ENCODE assay signal across 16 cellular contexts in the genomic region with DNA sequence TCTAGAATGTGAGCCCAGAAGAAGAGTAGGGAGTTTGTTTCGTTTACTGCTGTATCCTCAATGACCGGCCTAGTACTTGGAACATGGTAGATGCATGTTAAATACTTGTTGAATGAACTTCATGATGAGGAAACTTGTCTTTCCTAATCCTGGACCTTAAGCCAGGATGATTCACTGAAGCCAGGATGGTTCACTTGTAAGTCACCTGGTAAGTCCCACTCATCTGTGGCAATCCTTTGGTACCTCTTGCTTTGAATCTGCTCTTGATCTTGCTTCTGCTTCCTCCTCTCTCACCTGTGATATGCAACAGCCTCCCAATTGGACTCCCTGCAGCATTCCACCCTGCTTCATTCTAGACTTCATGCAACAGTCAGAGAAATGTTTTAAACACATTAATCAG. TPM values are rescaled to one million over a fixed set of nuclear protein-coding genes. Genes with fewer than 3 reads are reported as not detected.
DNase-seq lines count a peak whose midpoint lies in the region; ATAC-seq and TF ChIP-seq lines count a peak whose summit lies in the region.
"Had no signal": no experiment of that assay in that cellular context is flagged by ENCODE, and none has a peak within 500 bp of the region (broad histone marks: within the 10 kb centered on the region; RNA-seq: fewer than 3 reads in every experiment).

No MANE protein-coding gene starts in this region.

- no peak for ATAC-seq in activated CD4-positive, alpha-beta T cell treated with anti-CD3 and anti-CD28 coated beads for 36 hours
- no peak for ATAC-seq in HG03521 (IDR thresholded peaks at IDR 0.05; ENCODE audit: unreplicated experiment)

- H2AFZ ChIP-seq in smooth muscle cell (ENCODE audit: low read depth): no peak overlapping the region

- in situ Hi-C loops in transverse colon (cut with MboI; ENCODE audit: low pct_ligation_motif_present in 1 of 4, low pct_unique_long_range_greater_than_20kb in 1 of 4, low sequenced_read_pairs in 3 of 4): loop anchor here in 1 of 4 donors (25.0 kb wide), 1 partner anchor 874 kb away; no protein-coding TSS in a partner anchor

- H3K4me3 ChIP-seq in smooth muscle cell: no peak overlapping the region
- H3K4me3 ChIP-seq in lower leg skin (ENCODE audit: low read depth, poor library complexity, severe bottlenecking): no peak overlapping the region
- no peak overlapping the region for H3K4me3 ChIP-seq in transverse colon

- no peak overlapping the region for H3K27ac Mint-ChIP-seq in activated CD4-positive, alpha-beta T cell treated with anti-CD3 and anti-CD28 coated beads, Interleukin-2, amount 10 ng/mL, durations not matched to agents 24 days and 14 days
- H3K27ac Mint-ChIP-seq in activated CD4-positive, alpha-beta T cell treated with anti-CD3 and anti-CD28 coated beads for 36 hours: no peak overlapping the region

- H3K27ac ChIP-seq in smooth muscle cell (ENCODE audit: low read depth): peak overlapping the region; percentile 86
- no peak overlapping the region for H3K27ac ChIP-seq in transverse colon

- H3K36me3 Mint-ChIP-seq in activated CD4-positive, alpha-beta T cell treated with anti-CD3 and anti-CD28 coated beads, Interleukin-2, amount 10 ng/mL, durations not matched to agents 24 days and 14 days (ENCODE audit: low read depth): peaks cover 5% of the 10 kb centered on the region
- no peaks in the 10 kb centered on the region for H3K36me3 Mint-ChIP-seq in activated CD4-positive, alpha-beta T cell treated with anti-CD3 and anti-CD28 coated beads for 36 hours (ENCODE audit: low read depth)

- POLR2A ChIA-PET in activated CD4-positive, alpha-beta T cell treated with anti-CD3 and anti-CD28 coated beads for 36 hours (lab: Charles Lee): no interaction called here

- H3K27me3 ChIP-seq in smooth muscle cell (ENCODE audit: low read depth): no peaks in the 10 kb centered on the region
- no peaks in the 10 kb centered on the region for H3K27me3 ChIP-seq in transverse colon

- CTCF ChIA-PET in activated CD4-positive, alpha-beta T cell treated with anti-CD3 and anti-CD28 coated beads for 36 hours (lab: Charles Lee): interaction anchor here (1.0 to 2.8 kb wide), 2 partner anchors 8 to 489 kb away, joined by 5 to 17 read pairs; no protein-coding TSS in a partner anchor

- H3K9me3 ChIP-seq in smooth muscle cell (replicated peaks; ENCODE audit: low read depth): no peaks in the 10 kb centered on the region
- H3K9me3 ChIP-seq in transverse colon: no peaks in the 10 kb centered on the region

- no peaks in the 10 kb centered on the region for H3K36me3 ChIP-seq in smooth muscle cell (ENCODE audit: low read depth)
- H3K36me3 ChIP-seq in transverse colon: no peaks in the 10 kb centered on the region

- peaks cover 9% of the 10 kb centered on the region for H3F3A ChIP-seq in smooth muscle cell (ENCODE audit: low read depth)

- H3K27me3 Mint-ChIP-seq in activated CD4-positive, alpha-beta T cell treated with anti-CD3 and anti-CD28 coated beads, Interleukin-2, amount 10 ng/mL, durations not matched to agents 24 days and 14 days: no peaks in the 10 kb centered on the region
- H3K27me3 Mint-ChIP-seq in activated CD4-positive, alpha-beta T cell treated with anti-CD3 and anti-CD28 coated beads for 36 hours: peaks cover 2% of the 10 kb centered on the region

- intact Hi-C loops in activated CD4-positive, alpha-beta T cell treated with anti-CD3 and anti-CD28 coated beads, Interleukin-2, amount 10 ng/mL, durations not matched to agents 24 days and 14 days (cut with micrococcal nuclease): no loop called here
- intact Hi-C loops in activated CD4-positive, alpha-beta T cell treated with anti-CD3 and anti-CD28 coated beads for 36 hours (cut with DNase I, micrococcal nuclease): no loop called here
- intact Hi-C loops in lower leg skin (cut with DNase I; ENCODE audit: low total_unique reads) (no loop called here), transverse colon (cut with DNase I; ENCODE audit: low total_unique reads) (no loop called here)

- no peaks in the 10 kb centered on the region for H3K79me2 ChIP-seq in smooth muscle cell (ENCODE audit: low read depth)

- peak overlapping the region; percentile 65 for H3K4me2 ChIP-seq in smooth muscle cell

- H3K4me3 Mint-ChIP-seq in activated CD4-positive, alpha-beta T cell treated with anti-CD3 and anti-CD28 coated beads, Interleukin-2, amount 10 ng/mL, durations not matched to agents 24 days and 14 days: no peak overlapping the region
- H3K4me3 Mint-ChIP-seq in activated CD4-positive, alpha-beta T cell treated with anti-CD3 and anti-CD28 coated beads for 36 hours: no peak overlapping the region

- no peaks in the 10 kb centered on the region for H3K4me1 ChIP-seq in smooth muscle cell (ENCODE audit: low read depth)
- H3K4me1 ChIP-seq in transverse colon: peaks cover 0 to 15% (median 0%) of the 10 kb centered on the region in 4 donors

- TF ChIP-seq EP300 in transverse colon (IDR thresholded peaks at IDR 0.05; ENCODE audit: low read depth): no peak

- peaks cover 12% of the 10 kb centered on the region for H3K4me1 Mint-ChIP-seq in activated CD4-positive, alpha-beta T cell treated with anti-CD3 and anti-CD28 coated beads, Interleukin-2, amount 10 ng/mL, durations not matched to agents 24 days and 14 days
- no peaks in the 10 kb centered on the region for H3K4me1 Mint-ChIP-seq in activated CD4-positive, alpha-beta T cell treated with anti-CD3 and anti-CD28 coated beads for 36 hours

- peak overlapping the region; percentile 64 for H3K9ac ChIP-seq in smooth muscle cell (ENCODE audit: low read depth)

- 66% methylated on average over 2 of the region's 2 CpGs for WGBS in smooth muscle cell (ENCODE audit: low lambda C conversion rate)
- WGBS in lower leg skin, 2 donors: 78 to 81% methylated on average over 2 of the region's 2 CpGs
- WGBS in transverse colon (ENCODE audit: low coverage in 1 of 2), 2 donors: 100% methylated on average over 2 of the region's 2 CpGs

- peak; percentile 49 for DNase-seq in activated CD4-positive, alpha-beta T cell treated with anti-CD3 and anti-CD28 coated beads, Interleukin-2, amount 10 ng/mL, durations not matched to agents 24 days and 14 days
- DNase-seq in activated CD4-positive, alpha-beta T cell treated with anti-CD3 and anti-CD28 coated beads for 36 hours: no peak
- DNase-seq in amniotic epithelial cell (ENCODE audit: low read depth): peak; percentile 99
- DNase-seq in fibroblast of the conjunctiva (ENCODE audit: low read depth): peak; percentile 46
- no peak for DNase-seq in smooth muscle cell (lab: John Stamatoyannopoulos, UW; ENCODE audit: unreplicated experiment)
- DNase-seq in lower leg skin (ENCODE audit: low spot score in 2 of 2): no peak
- DNase-seq in transverse colon: no peak
- DNase-seq: 8988T; activated CD4-positive, CD25-positive, alpha-beta regulatory T cell treated with anti-CD3 and anti-CD28 coated beads, Interleukin-2, amount 50 U/mL, for 72 hours; activated CD8-positive, alpha-beta memory T cell treated with anti-CD3 and anti-CD28 coated beads, Interleukin-2, amount 50 U/mL, for 48 hours; activated naive CD4-positive, alpha-beta T cell; GDM1; NCI-H2081 treated with DMSO at 0.1 percent for 48 hours; NCI-H748 treated with DMSO at 0.1 percent for 48 hours; stimulated activated CD4-positive, alpha-beta T cell treated with anti-CD3 and anti-CD28 coated beads, Interleukin-15, amount 100 ng/mL, for 24 hours had no signal

- H4K20me1 ChIP-seq in smooth muscle cell (ENCODE audit: low read depth): no peaks in the 10 kb centered on the region

- TF ChIP-seq CTCF in smooth muscle cell (IDR thresholded peaks at IDR 0.05; ENCODE audit: borderline replicate concordance, insufficient read depth, poor library complexity, severe bottlenecking) (no peak), lower leg skin (IDR thresholded peaks at IDR 0.05) (no peak), transverse colon (IDR thresholded peaks at IDR 0.05) (no peak)

- H3K9me3 Mint-ChIP-seq in activated CD4-positive, alpha-beta T cell treated with anti-CD3 and anti-CD28 coated beads, Interleukin-2, amount 10 ng/mL, durations not matched to agents 24 days and 14 days: no peaks in the 10 kb centered on the region
- H3K9me3 Mint-ChIP-seq in activated CD4-positive, alpha-beta T cell treated with anti-CD3 and anti-CD28 coated beads for 36 hours (ENCODE audit: low read depth): no peaks in the 10 kb centered on the region

- TF ChIP-seq POLR2A in lower leg skin (IDR thresholded peaks at IDR 0.05) (no peak), transverse colon (IDR thresholded peaks at IDR 0.05) (no peak)

RNA-seq across cellular contexts. Expression of a gene that starts 43.6 kb away (rescaled TPM):
- total RNA-seq in activated CD4-positive, alpha-beta T cell treated with anti-CD3 and anti-CD28 coated beads, Interleukin-2, amount 10 ng/mL, durations not matched to agents 24 days and 14 days: 2.0 and 2.1 TPM in 2 replicates
- under 1 TPM; 0.51 to 0.64 TPM for total RNA-seq in activated CD4-positive, alpha-beta T cell treated with anti-CD3 and anti-CD28 coated beads for 36 hours
- 0.54 and 0.58 TPM in 2 replicates for total RNA-seq in smooth muscle cell
- polyA plus RNA-seq in smooth muscle cell: 0.27 and 2.0 TPM in 2 replicates
- total RNA-seq in lower leg skin: 10 to 100 TPM; 33.4 to 88.1 (median 56.0) TPM
- 10 to 100 TPM in 3 of 4 donors, 1 to 10 TPM in 1; 1.6 to 34.4 (median 14.3) TPM for total RNA-seq in transverse colon

Comparison
In these comparisons a context has a peak if more than half of its experiments do, and no peak if none do; other contexts are left out.
1. DNase-seq: peak in activated CD4-positive, alpha-beta T cell treated with anti-CD3 and anti-CD28 coated beads, Interleukin-2, amount 10 ng/mL, durations not matched to agents 24 days and 14 days (single experiment), amniotic epithelial cell (single experiment) and fibroblast of the conjunctiva (single experiment); none in activated CD4-positive, alpha-beta T cell treated with anti-CD3 and anti-CD28 coated beads for 36 hours (single experiment), smooth muscle cell (single experiment), lower leg skin (0 of 2) and transverse colon (single experiment).